ENCODE assay signal across 9 cellular contexts in genomic region chr19:48152552-48152951, GRCh38. TPM values are rescaled to one million over a fixed set of nuclear protein-coding genes. Genes with fewer than 3 reads are reported as not detected.
DNase-seq lines count a peak whose midpoint lies in the region; ATAC-seq and TF ChIP-seq lines count a peak whose summit lies in the region.
"Had no signal": no experiment of that assay in that cellular context is flagged by ENCODE, and none has a peak within 500 bp of the region (broad histone marks: within the 10 kb centered on the region; RNA-seq: fewer than 3 reads in every experiment).

No MANE protein-coding gene starts in this region.

- H3K27me3 ChIP-seq in Caco-2 (replicated peaks; ENCODE audit: control insufficient read depth, insufficient read depth, low read length) (no peaks in the 10 kb centered on the region), HUES64 (ENCODE audit: insufficient read depth, low read length) (no peaks in the 10 kb centered on the region), SJSA1 (replicated peaks) (no peaks in the 10 kb centered on the region), uterus (no peaks in the 10 kb centered on the region)

- no peaks in the 10 kb centered on the region for H3K9me3 ChIP-seq in Caco-2
- no peaks in the 10 kb centered on the region for H3K9me3 ChIP-seq in HUES64 (ENCODE audit: insufficient read depth, low read depth, low read length)
- no peaks in the 10 kb centered on the region for H3K9me3 ChIP-seq in SJSA1 (replicated peaks)
- no peaks in the 10 kb centered on the region for H3K9me3 ChIP-seq in uterus

- H3K36me3 Mint-ChIP-seq in Caco-2 (ENCODE audit: insufficient read depth, unreplicated experiment) = peaks cover 43% of the 10 kb centered on the region

- H3K4me3 Mint-ChIP-seq in Caco-2 (ENCODE audit: unreplicated experiment) = no peak overlapping the region
- H3K4me3 Mint-ChIP-seq: activated naive CD8-positive, alpha-beta T cell had no signal

- H3K27ac Mint-ChIP-seq in Caco-2 (ENCODE audit: unreplicated experiment) = no peak overlapping the region
- H3K27ac Mint-ChIP-seq: activated naive CD8-positive, alpha-beta T cell had no signal

- H3K27me3 Mint-ChIP-seq in Caco-2 (ENCODE audit: insufficient read depth, unreplicated experiment) = no peaks in the 10 kb centered on the region
- H3K27me3 Mint-ChIP-seq: activated naive CD8-positive, alpha-beta T cell had no signal

- TF ChIP-seq POLR2A in uterus (IDR thresholded peaks at IDR 0.05) = no peak

- H3K4me3 ChIP-seq in Caco-2 (ENCODE audit: low read depth, low read length) (no peak overlapping the region), HUES64 (ENCODE audit: low read length) (no peak overlapping the region), SJSA1 (no peak overlapping the region), uterus (no peak overlapping the region)

- H3K27ac ChIP-seq in HUES64 (ENCODE audit: low read depth, low read length) (0 out of 2 replicates have a peak overlapping the region, but pooled peaks have one; percentile 39), SJSA1 (peak overlapping the region; percentile 67), uterus (no peak overlapping the region)

- POLR2A ChIA-PET in Caco-2 (lab: Charles Lee) = no interaction called here

- TF ChIP-seq CTCF in Caco-2 (IDR thresholded peaks at IDR 0.05; ENCODE audit: insufficient read depth in 1 of 2, low read depth in 1 of 2, low read length in 1 of 2, severe bottlenecking in 1 of 2, unreplicated experiment in 1 of 2) (peak; percentile 70 to 91), uterus (IDR thresholded peaks at IDR 0.05) (peak; percentile 80 to 88 (median 82))

- H3K4me1 Mint-ChIP-seq in Caco-2 (ENCODE audit: low read depth, unreplicated experiment) = no peaks in the 10 kb centered on the region

- DNase-seq in Caco-2 (peak; percentile 49 to 64), SJSA1 (ENCODE audit: low read depth in 1 of 2, low spot score in 2 of 2) (peak; percentile 59 to 72), germinal center (ENCODE audit: low spot score) (peak; percentile 69), posterior cingulate gyrus (peak; percentile 47 to 95 (median 78)), uterus (peak; percentile 68 to 72)
- DNase-seq in activated naive CD4-positive, alpha-beta T cell treated with Interleukin-2 at 50 U/mL for 16 hours = peak; percentile 74

- intact Hi-C loops in Caco-2 (cut with micrococcal nuclease; ENCODE audit: unreplicated experiment) (loop anchor here (1.0 kb wide), 3 partner anchors 28 to 189 kb away; no protein-coding TSS in a partner anchor), posterior cingulate gyrus (cut with DNase I) (loop anchor here (1.0 kb wide), 1 partner anchor 45 kb away; no protein-coding TSS in a partner anchor), uterus (cut with DNase I; ENCODE audit: low total_unique reads) (loop anchor here (5.0 kb wide), 1 partner anchor 45 kb away; no protein-coding TSS in a partner anchor)

- 52% methylated on average over 8 of the region's 8 CpGs for WGBS in HUES64

- H3K4me1 ChIP-seq in Caco-2 (no peaks in the 10 kb centered on the region), HUES64 (ENCODE audit: insufficient read depth, low read length) (no peaks in the 10 kb centered on the region), SJSA1 (replicated peaks) (no peaks in the 10 kb centered on the region), uterus (no peaks in the 10 kb centered on the region)

- no peaks in the 10 kb centered on the region for H3K9me3 Mint-ChIP-seq in Caco-2 (ENCODE audit: unreplicated experiment)

- no peaks in the 10 kb centered on the region for H3K36me3 ChIP-seq in Caco-2 (ENCODE audit: control insufficient read depth, insufficient read depth, low read length)
- H3K36me3 ChIP-seq in HUES64 (ENCODE audit: insufficient read depth, low read length) = peaks cover 66% of the 10 kb centered on the region
- peaks cover 59% of the 10 kb centered on the region for H3K36me3 ChIP-seq in SJSA1
- H3K36me3 ChIP-seq in uterus = no peaks in the 10 kb centered on the region

- BruUV-seq in Caco-2 (replicated peaks; lab: Mats Ljungman, UMichigan) = no TSS peak

- no peak overlapping the region for H3K9ac ChIP-seq in HUES64 (ENCODE audit: low read depth, low read length)

- no peak for ATAC-seq in GM21528 (IDR thresholded peaks at IDR 0.05; ENCODE audit: low FRiP score, unreplicated experiment)

- CTCF ChIA-PET in Caco-2 (lab: Charles Lee) = interaction anchor here (0.6 to 1.3 kb wide), 5 partner anchors 13 to 46 kb away, joined by 3 to 8 read pairs (median 3); no protein-coding TSS in a partner anchor

RNA-seq across cellular contexts. Expression of gene LIG1, which starts 17.6 kb away (rescaled TPM):
- total RNA-seq in Caco-2 (2022) (78.7 and 88.2 TPM in 2 replicates), uterus (10 to 100 TPM in 3 of 4 donors, 1 to 10 TPM in 1; 5.9 to 96.1 (median 28.1) TPM)
- polyA plus RNA-seq in HUES64 (2013, experiment 1 of 2) = 80.5 TPM
- polyA plus RNA-seq in HUES64 (2013, experiment 2 of 2) = 73.7 TPM
- 60.6 and 72.9 TPM in 2 replicates for total RNA-seq in SJSA1 (2014; rRNA removed; shearing (Covaris generic))

RNA-seq across cellular contexts. Expression of gene ZSWIM9, which starts 17.9 kb away (rescaled TPM):
- total RNA-seq in Caco-2 (2022) (4.9 and 6.6 TPM in 2 replicates), uterus (10 to 100 TPM in 1 of 4 donors, 1 to 10 TPM in 2, under 1 TPM in 1; 0.59 to 13.2 (median 4.2) TPM)
- polyA plus RNA-seq in HUES64 (2013, experiment 1 of 2) = 5.1 TPM
- 6.9 TPM for polyA plus RNA-seq in HUES64 (2013, experiment 2 of 2)
- 2.9 and 4.7 TPM in 2 replicates for total RNA-seq in SJSA1 (2014; rRNA removed; shearing (Covaris generic))

RNA-seq across cellular contexts. Expression of gene PLA2G4C, which starts 41.9 kb away (rescaled TPM):
- total RNA-seq in Caco-2 (2022) (1.5 and 2.4 TPM in 2 replicates), uterus (10 to 100 TPM in 1 of 4 donors, 1 to 10 TPM in 3; 2.1 to 15.6 (median 5.3) TPM)
- polyA plus RNA-seq in HUES64 (2013, experiment 1 of 2) = 2.8 TPM
- 4.1 TPM for polyA plus RNA-seq in HUES64 (2013, experiment 2 of 2)
- 3.4 and 7.9 TPM in 2 replicates for total RNA-seq in SJSA1 (2014; rRNA removed; shearing (Covaris generic))

Comparison
In these comparisons a context has a peak if more than half of its experiments do, and no peak if none do; other contexts are left out.
1. H3K27ac ChIP-seq: peak in HUES64 (single experiment) and SJSA1 (single experiment); none in uterus (0 of 2).
2. Peak in every context shown above with its lines, with median percentiles within 50 percentile points of each other: DNase-seq.